ENCODE assay signal across 22 cellular contexts in genomic region chr18:30957086-30957485, GRCh38.
"Had no signal": no experiment of that assay in that cellular context is flagged by ENCODE, and none has a peak within 500 bp of the region (broad histone marks: within the 10 kb centered on the region; RNA-seq: fewer than 3 reads in every experiment).

No MANE protein-coding gene starts in this region.

- DNase-seq: activated CD4-positive, alpha-beta T cell treated with anti-CD3 and anti-CD28 coated beads, Interleukin-2, amount 50 U/mL, for 1 hour; activated CD8-positive, alpha-beta memory T cell treated with anti-CD3 and anti-CD28 coated beads, Interleukin-2, amount 50 U/mL, for 4 hours; activated naive CD4-positive, alpha-beta T cell treated with anti-CD3 and anti-CD28 coated beads for 36 hours; activated T-cell treated with anti-CD3 and anti-CD28 coated beads, Interleukin-2, amount 50 U/mL, for 4 hours; anterior cingulate cortex; effector memory CD8-positive, alpha-beta T cell; hypothalamus; left lung; mucosa of descending colon; naive B cell; right lobe of liver; spleen; stimulated activated CD4-positive, alpha-beta T cell treated with anti-CD3 and anti-CD28 coated beads, Interleukin-4, amount 100 ng/mL, for 4 hours; stimulated activated naive B cell treated with anti-CD40 and anti-IgM and Interleukin-4, amounts not matched to agents 10 μg/mL and 1 μg/mL and 100 μg/mL, for 72 hours; T-helper 1 cell; T-helper 9 cell; upper lobe of right lung had no signal

- H3K4me1 Mint-ChIP-seq: naive B cell; neural crest cell; stimulated activated naive B cell treated with anti-CD40 and anti-IgM and Interleukin-4, amounts not matched to agents 10 μg/mL and 1 μg/mL and 100 μg/mL, for 72 hours had no signal

- H3K27me3 ChIP-seq: left lung, right lobe of liver, spleen, upper lobe of right lung had no signal

- H3K27me3 Mint-ChIP-seq: dendritic cell treated with granulocyte-macrophage colony-stimulating factor and Interleukin-4, amounts not matched to agents 40 ng/mL and 50 ng/mL, for 4 days; effector memory CD8-positive, alpha-beta T cell; stimulated activated naive B cell treated with anti-CD40 and anti-IgM and Interleukin-4, amounts not matched to agents 10 μg/mL and 1 μg/mL and 100 μg/mL, for 72 hours had no signal

- H3K27ac ChIP-seq: left lung, prostate gland, right lobe of liver, spleen, thoracic aorta, upper lobe of right lung had no signal

- H3K9me3 ChIP-seq: left lung, mucosa of descending colon, prostate gland, right lobe of liver, spleen, thoracic aorta, upper lobe of right lung had no signal

- FAIRE-seq: keratinocyte had no signal

- H3K36me3 ChIP-seq: left lung, prostate gland, right lobe of liver, spleen, thoracic aorta, upper lobe of right lung had no signal

- ATAC-seq: activated T-cell treated with anti-CD3 and anti-CD28 coated beads, Interleukin-2, amount 50 U/mL, for 4 hours; effector memory CD8-positive, alpha-beta T cell; left lung; mucosa of descending colon; right lobe of liver; stimulated activated naive B cell treated with anti-CD40 and anti-IgM and Interleukin-4, amounts not matched to agents 10 μg/mL and 1 μg/mL and 100 μg/mL, for 72 hours; upper lobe of right lung had no signal

- H3K4me3 Mint-ChIP-seq: activated naive CD4-positive, alpha-beta T cell treated with anti-CD3 and anti-CD28 coated beads for 36 hours; activated T-cell treated with anti-CD3 and anti-CD28 coated beads, Interleukin-2, amount 50 U/mL, for 4 hours; dendritic cell treated with granulocyte-macrophage colony-stimulating factor and Interleukin-4, amounts not matched to agents 40 ng/mL and 50 ng/mL, for 4 days; effector memory CD8-positive, alpha-beta T cell; naive B cell; neural crest cell; stimulated activated naive B cell treated with anti-CD40 and anti-IgM and Interleukin-4, amounts not matched to agents 10 μg/mL and 1 μg/mL and 100 μg/mL, for 72 hours had no signal

- H3K9me3 Mint-ChIP-seq: dendritic cell treated with granulocyte-macrophage colony-stimulating factor and Interleukin-4, amounts not matched to agents 40 ng/mL and 50 ng/mL, for 4 days; naive B cell; neural crest cell; stimulated activated naive B cell treated with anti-CD40 and anti-IgM and Interleukin-4, amounts not matched to agents 10 μg/mL and 1 μg/mL and 100 μg/mL, for 72 hours had no signal

- H3K36me3 Mint-ChIP-seq: naive B cell; stimulated activated naive B cell treated with anti-CD40 and anti-IgM and Interleukin-4, amounts not matched to agents 10 μg/mL and 1 μg/mL and 100 μg/mL, for 72 hours had no signal

- H3K4me1 ChIP-seq: left lung, prostate gland, right lobe of liver, spleen, upper lobe of right lung had no signal

- H3K27ac Mint-ChIP-seq: activated naive CD4-positive, alpha-beta T cell treated with anti-CD3 and anti-CD28 coated beads for 36 hours; dendritic cell treated with granulocyte-macrophage colony-stimulating factor and Interleukin-4, amounts not matched to agents 40 ng/mL and 50 ng/mL, for 4 days; effector memory CD8-positive, alpha-beta T cell; naive B cell; stimulated activated naive B cell treated with anti-CD40 and anti-IgM and Interleukin-4, amounts not matched to agents 10 μg/mL and 1 μg/mL and 100 μg/mL, for 72 hours had no signal

- H3K4me3 ChIP-seq: left lung, mucosa of descending colon, prostate gland, right lobe of liver, spleen, thoracic aorta, upper lobe of right lung had no signal
